In the genomic region with DNA sequence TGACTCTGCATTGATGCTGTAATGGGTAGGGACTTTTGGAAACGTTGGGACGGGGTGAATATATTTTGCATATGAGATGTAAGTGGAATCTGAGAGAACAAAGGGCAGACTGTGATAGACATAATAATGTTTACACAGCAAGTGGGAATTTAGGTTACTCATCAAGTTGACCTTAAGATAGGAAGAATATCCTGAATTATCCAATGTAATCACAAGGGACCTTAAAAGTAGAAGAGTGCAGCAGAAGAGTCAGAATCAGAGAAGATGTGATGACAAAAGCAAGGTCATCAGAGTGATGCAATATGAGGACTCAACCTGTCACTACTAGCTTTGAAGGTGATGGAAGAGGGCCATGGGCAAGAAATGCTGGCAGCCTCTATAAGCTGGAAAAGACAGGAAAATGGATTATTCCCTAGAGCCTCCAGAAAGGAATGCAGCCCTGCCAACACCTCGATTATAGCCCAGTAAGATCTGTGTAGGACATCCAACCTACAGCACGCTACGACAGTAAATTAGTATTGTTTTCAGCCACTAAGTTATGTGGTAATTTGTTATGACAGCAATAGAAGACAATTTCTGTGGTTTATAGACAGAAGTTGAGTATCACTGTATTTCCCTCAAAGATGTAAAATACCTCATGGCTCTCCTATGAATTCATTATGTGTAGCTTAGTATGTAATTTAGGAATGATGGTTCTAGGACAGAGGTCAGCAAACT, we compare ENCODE assay signal across 23 cellular contexts. TPM values are rescaled to one million over a fixed set of nuclear protein-coding genes. Genes with fewer than 3 reads are reported as not detected.
DNase-seq lines count a peak whose midpoint lies in the region; ATAC-seq, FAIRE-seq and TF ChIP-seq lines count a peak whose summit lies in the region.
"Had no signal": no experiment of that assay in that cellular context is flagged by ENCODE, and none has a peak within 500 bp of the region (broad histone marks: within the 10 kb centered on the region; RNA-seq: fewer than 3 reads in every experiment).

No MANE protein-coding gene starts in this region.

- TF ChIP-seq EP300 in A549 (IDR thresholded peaks at IDR 0.05): peak; percentile 62 to 86; a peak in 4 of 5 replicates

- in situ Hi-C loops in SK-MEL-5 (cut with HindIII; ENCODE audit: low pct_unique_long_range_greater_than_20kb, low sequenced_read_pairs): no loop called here

- H3K27ac ChIP-seq in A549: peak overlapping the region; percentile 78 to 80

- POLR2A ChIA-PET in A549 (lab: Yijun Ruan, JAX): interaction anchor here (0.8 to 1.0 kb wide), 2 partner anchors 12 to 14 kb away, joined by 3 to 5 read pairs; no protein-coding TSS in a partner anchor
- POLR2A ChIA-PET in activated CD4-positive, alpha-beta T cell treated with anti-CD3 and anti-CD28 coated beads for 36 hours (lab: Charles Lee): no interaction called here

- DNase-seq in A549 (ENCODE audit: low read depth in 1 of 2, low spot score in 1 of 2) (peak in 1 of 2 experiments; percentile 68), Calu3 (no peak), SK-MEL-5 (ENCODE audit: low read depth, low spot score) (peak; percentile 57), fibroblast of mammary gland (ENCODE audit: low read depth) (peak; percentile 25), islet precursor cell (no peak)
- DNase-seq in activated CD4-positive, alpha-beta T cell treated with anti-CD3 and anti-CD28 coated beads for 36 hours: no peak
- no peak for DNase-seq in stimulated activated CD4-positive, alpha-beta T cell treated with anti-CD3 and anti-CD28 coated beads, Interleukin-2, amount 100 ng/mL, for 48 hours
- DNase-seq: BE2C; COR-L47; DND-41; MM.1S; NCI-H1092; NCI-H1436; NCI-H1930; NCI-H510A; NCI-H774; NK-92 treated with Interleukin-12 subunit alpha and Interleukin-12 subunit beta, amount 100 ng/mL, for 24 hours; SIG-M5 had no signal

- TF ChIP-seq RAD21 in A549 (conservative IDR thresholded peaks at IDR 0.05 in 1 of 2, IDR thresholded peaks at IDR 0.05 in 1 of 2): no peak; a peak in 1 of 5 replicates

- TF ChIP-seq CTCF in A549 (IDR thresholded peaks at IDR 0.05): no peak
- no peak for TF ChIP-seq CTCF in Calu3 (IDR thresholded peaks at IDR 0.05; ENCODE audit: unreplicated experiment)
- TF ChIP-seq CTCF in fibroblast of mammary gland (conservative IDR thresholded peaks at IDR 0.05; ENCODE audit: control insufficient read depth, insufficient read depth, low read depth, low read length): no peak

- H3K4me2 ChIP-seq in A549: peak overlapping the region; percentile 59

- H3K4me1 Mint-ChIP-seq in Calu3 (ENCODE audit: low read depth, unreplicated experiment): peaks cover 23% of the 10 kb centered on the region
- H3K4me1 Mint-ChIP-seq in activated CD4-positive, alpha-beta T cell treated with anti-CD3 and anti-CD28 coated beads for 36 hours: no peaks in the 10 kb centered on the region

- intact Hi-C loops in Calu3 (cut with micrococcal nuclease; ENCODE audit: unreplicated experiment): no loop called here
- intact Hi-C loops in activated CD4-positive, alpha-beta T cell treated with anti-CD3 and anti-CD28 coated beads for 36 hours (cut with DNase I, micrococcal nuclease): no loop called here

- ATAC-seq in A549: peak; percentile 87 to 96
- ATAC-seq in activated CD4-positive, alpha-beta T cell treated with anti-CD3 and anti-CD28 coated beads for 36 hours: no peak
- ATAC-seq: GM12878, Panc1, SK-N-SH treated with all-trans-retinoic acid at 6 μM for 48 hours had no signal

- CTCF ChIA-PET in A549 (lab: Yijun Ruan, JAX) (interaction anchor here (0.5 to 1.8 kb wide), 5 partner anchors 8 to 660 kb away, joined by 3 to 5 read pairs (median 4); no protein-coding TSS in a partner anchor), Calu3 (lab: Charles Lee) (no interaction called here)
- CTCF ChIA-PET in activated CD4-positive, alpha-beta T cell treated with anti-CD3 and anti-CD28 coated beads for 36 hours (lab: Charles Lee): no interaction called here

- H3K27ac Mint-ChIP-seq in Calu3 (ENCODE audit: unreplicated experiment): peak overlapping the region; percentile 21
- H3K27ac Mint-ChIP-seq in activated CD4-positive, alpha-beta T cell treated with anti-CD3 and anti-CD28 coated beads for 36 hours: no peak overlapping the region

- no peak for TF ChIP-seq POLR2A in A549 (IDR thresholded peaks at IDR 0.05; ENCODE audit: low read length)

- no peaks in the 10 kb centered on the region for H3K27me3 Mint-ChIP-seq in Calu3 (ENCODE audit: unreplicated experiment)
- H3K27me3 Mint-ChIP-seq in activated CD4-positive, alpha-beta T cell treated with anti-CD3 and anti-CD28 coated beads for 36 hours: no peaks in the 10 kb centered on the region

- H3K9me3 ChIP-seq in A549: no peaks in the 10 kb centered on the region
- H3K9me3 ChIP-seq: BE2C had no signal

- H3K9me3 Mint-ChIP-seq in Calu3 (ENCODE audit: low read depth, unreplicated experiment): no peaks in the 10 kb centered on the region
- H3K9me3 Mint-ChIP-seq in activated CD4-positive, alpha-beta T cell treated with anti-CD3 and anti-CD28 coated beads for 36 hours (ENCODE audit: low read depth): peaks cover 3% of the 10 kb centered on the region

- peak overlapping the region; percentile 10; the same call in 1 of the 3 replicates for H3K4me3 ChIP-seq in A549
- no peak overlapping the region for H3K4me3 ChIP-seq in fibroblast of mammary gland (ENCODE audit: control insufficient read depth, low read depth, low read length)
- H3K4me3 ChIP-seq: GM12878 had no signal

- FAIRE-seq in A549 (lab: Jason Lieb, UNC): no peak
- FAIRE-seq: GM12878, H1 had no signal

- no peak overlapping the region for H3K4me3 Mint-ChIP-seq in Calu3 (ENCODE audit: low read depth, unreplicated experiment)
- no peak overlapping the region for H3K4me3 Mint-ChIP-seq in activated CD4-positive, alpha-beta T cell treated with anti-CD3 and anti-CD28 coated beads for 36 hours

- no TSS peak for BruUV-seq in Calu3 (replicated peaks; lab: Mats Ljungman, UMichigan)

- H3K36me3 Mint-ChIP-seq in Calu3 (ENCODE audit: insufficient read depth, unreplicated experiment): no peaks in the 10 kb centered on the region
- H3K36me3 Mint-ChIP-seq in activated CD4-positive, alpha-beta T cell treated with anti-CD3 and anti-CD28 coated beads for 36 hours (ENCODE audit: low read depth): peaks cover 22% of the 10 kb centered on the region

- peaks cover 58% of the 10 kb centered on the region for H3K4me1 ChIP-seq in A549
- H3K4me1 ChIP-seq: BE2C had no signal

- 38% methylated on average over 5 of the region's 5 CpGs for WGBS in A549 (ENCODE audit: missing lambda C conversion rate)

TF ChIP-seq in A549, 52 proteins besides CTCF, POLR2A, EP300 and RAD21:
- TF ChIP-seq, protein P1, sequence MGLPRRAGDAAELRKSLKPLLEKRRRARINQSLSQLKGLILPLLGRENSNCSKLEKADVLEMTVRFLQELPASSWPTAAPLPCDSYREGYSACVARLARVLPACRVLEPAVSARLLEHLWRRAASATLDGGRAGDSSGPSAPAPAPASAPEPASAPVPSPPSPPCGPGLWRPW (IDR thresholded peaks at IDR 0.05): peak; percentile 22; the same call in 1 of the 2 replicates
- TF ChIP-seq JUN (IDR thresholded peaks at IDR 0.05) (peak; percentile 52 to 83; a peak in 2 of 5 replicates), ZNF302 (CRISPR knock-in tag; IDR thresholded peaks at IDR 0.05) (no peak), ESRRA (IDR thresholded peaks at IDR 0.05; ENCODE audit: borderline replicate concordance, low read length) (peak; percentile 80; the same call in 1 of the 2 replicates), RCOR1 (IDR thresholded peaks at IDR 0.05; ENCODE audit: low read depth, low read length) (no peak), CEBPB (IDR thresholded peaks at IDR 0.05) (peak; percentile 72 to 81; a peak in 3 of 4 replicates), JUNB (IDR thresholded peaks at IDR 0.05) (peak; percentile 85), MAFK (IDR thresholded peaks at IDR 0.05; ENCODE audit: partially characterized antibody) (peak; percentile 6), GATA3 (IDR thresholded peaks at IDR 0.05; ENCODE audit: borderline replicate concordance) (peak; percentile 46; the same call in 1 of the 2 replicates), E2F6 (IDR thresholded peaks at IDR 0.05; ENCODE audit: borderline replicate concordance, low read depth) (no peak), FOSL2 (IDR thresholded peaks at IDR 0.05) (peak; percentile 55; the same call in 1 of the 2 replicates), FOSL2 (CRISPR knock-in tag; IDR thresholded peaks at IDR 0.05) (peak; percentile 46), ZFP36 (IDR thresholded peaks at IDR 0.05; ENCODE audit: borderline replicate concordance, partially characterized antibody) (no peak), MAZ (IDR thresholded peaks at IDR 0.05; ENCODE audit: borderline replicate concordance, low read depth, low read length) (no peak)

RNA-seq across cellular contexts. Expression of gene MORC4, which starts 26.4 kb away (rescaled TPM):
- polyA plus RNA-seq in A549 (2011; rRNA removed) (91.1 and 98.2 TPM in 2 replicates), A549 (2017; fragmentation: RNase III; extraction: RNeasy Plus Mini Kit Qiagen cat#74134 plus additional on column Dnase treatment) (71.1 to 75.7 TPM (median 72.8 TPM) in 3 replicates)
- polyA plus RNA-seq in A549 (2012; cell fraction: cytosol; rRNA removed): 17.0 and 17.4 TPM in 2 replicates
- 13.0 and 17.9 TPM in 2 replicates for polyA plus RNA-seq in A549 (2012; cell fraction: nucleus; rRNA removed)
- 49.6 and 56.1 TPM in 2 replicates for polyA minus RNA-seq in A549 (2011; rRNA and poly(A)+ RNA removed)
- total RNA-seq in Calu3 (2022): 31.1 and 31.6 TPM in 2 replicates
- total RNA-seq in SK-MEL-5 (2014; rRNA removed; shearing (Covaris generic)): 11.7 and 13.7 TPM in 2 replicates
- polyA plus RNA-seq in SK-MEL-5 (2015; cell fraction: cytosol; rRNA removed): 11.7 and 16.3 TPM in 2 replicates
- 13.6 and 17.9 TPM in 2 replicates for polyA plus RNA-seq in SK-MEL-5 (2015; cell fraction: nucleus; rRNA removed)
- total RNA-seq in activated CD4-positive, alpha-beta T cell treated with anti-CD3 and anti-CD28 coated beads for 36 hours: 1 to 10 TPM; 9.3 to 9.8 TPM

RNA-seq across cellular contexts. Expression of gene CLDN2, which starts 53.4 kb away (rescaled TPM):
- polyA plus RNA-seq in A549 (2011; rRNA removed): 28.1 and 49.2 TPM in 2 replicates
- polyA plus RNA-seq in A549 (2012; cell fraction: cytosol; rRNA removed): 5.3 and 6.4 TPM in 2 replicates
- polyA plus RNA-seq in A549 (2012; cell fraction: nucleus; rRNA removed): 5.9 and 7.0 TPM in 2 replicates
- 18.7 to 28.6 TPM (median 24.8 TPM) in 3 replicates for polyA plus RNA-seq in A549 (2017; fragmentation: RNase III; extraction: RNeasy Plus Mini Kit Qiagen cat#74134 plus additional on column Dnase treatment)
- polyA minus RNA-seq in A549 (2011; rRNA and poly(A)+ RNA removed): 23.4 and 35.7 TPM in 2 replicates
- 17.6 and 24.7 TPM in 2 replicates for total RNA-seq in Calu3 (2022)
- not detected in 2 replicates for total RNA-seq in SK-MEL-5 (2014; rRNA removed; shearing (Covaris generic))
- not detected in 2 replicates for polyA plus RNA-seq in SK-MEL-5 (2015; cell fraction: cytosol; rRNA removed)
- polyA plus RNA-seq in SK-MEL-5 (2015; cell fraction: nucleus; rRNA removed): not detected in 2 replicates
- not detected for total RNA-seq in activated CD4-positive, alpha-beta T cell treated with anti-CD3 and anti-CD28 coated beads for 36 hours
- total RNA-seq: A673, H1 had no signal
- polyA plus RNA-seq: GM12878 had no signal

Comparison
In these comparisons a context has a peak if more than half of its experiments do, and no peak if none do; other contexts are left out.
1. DNase-seq: peak in SK-MEL-5 (single experiment) and fibroblast of mammary gland (single experiment); none in Calu3 (single experiment), activated CD4-positive, alpha-beta T cell treated with anti-CD3 and anti-CD28 coated beads for 36 hours (single experiment), islet precursor cell (single experiment) and stimulated activated CD4-positive, alpha-beta T cell treated with anti-CD3 and anti-CD28 coated beads, Interleukin-2, amount 100 ng/mL, for 48 hours (0 of 2).
2. RNA of gene CLDN2, which starts 53.4 kb away (total RNA-seq): 17.6 to 24.7 TPM in Calu3; not detected in SK-MEL-5 and not detected in activated CD4-positive, alpha-beta T cell treated with anti-CD3 and anti-CD28 coated beads for 36 hours; every median in the first group is over 10 times any median in the second.